15 cellular contexts compared by ENCODE assay signal in the genomic region with DNA sequence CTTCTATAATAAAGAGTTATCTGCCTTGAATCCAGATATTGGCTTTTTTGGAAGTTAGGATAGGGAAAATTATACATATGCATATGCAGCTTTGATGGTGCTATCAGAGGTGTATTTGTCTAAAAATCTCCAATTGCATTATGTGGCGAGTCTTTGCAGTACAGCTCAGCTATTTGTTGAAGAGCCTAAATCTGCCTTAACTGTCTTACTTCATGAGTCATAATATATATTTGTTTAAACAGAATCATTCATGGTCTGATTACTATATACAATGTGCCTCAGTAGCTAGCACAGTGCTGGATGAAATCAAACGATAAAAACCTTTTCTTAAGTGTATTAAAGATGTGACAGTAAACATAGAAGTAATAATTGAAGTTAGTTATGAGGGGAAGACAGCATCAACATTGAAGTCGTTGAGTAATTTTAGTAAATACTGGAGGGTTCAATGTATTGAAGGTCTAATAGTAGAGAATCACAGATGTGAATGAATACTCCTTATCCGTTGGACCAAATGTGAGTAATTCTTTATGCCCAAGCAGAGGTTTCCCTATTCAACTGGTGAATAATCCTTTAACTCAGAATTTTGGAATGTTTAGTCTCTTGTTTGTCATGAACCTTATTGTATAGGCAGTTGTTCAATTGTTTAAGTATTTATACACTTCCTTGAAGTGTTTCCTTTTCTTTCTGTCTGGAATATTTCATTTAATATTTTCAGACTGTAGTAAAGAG.
"Had no signal": no experiment of that assay in that cellular context is flagged by ENCODE, and none has a peak within 500 bp of the region (broad histone marks: within the 10 kb centered on the region; RNA-seq: fewer than 3 reads in every experiment).

No MANE protein-coding gene starts in this region.

- H3K27me3 ChIP-seq: upper lobe of right lung had no signal

- H3K4me1 ChIP-seq: upper lobe of right lung had no signal

- H3K27ac ChIP-seq: upper lobe of right lung had no signal

- H3K27ac Mint-ChIP-seq: activated B cell treated with CpG ODN at 0.5 μM for 24 hours; activated CD4-positive, alpha-beta T cell treated with anti-CD3 and anti-CD28 coated beads, Interleukin-2, amount 10 ng/mL, durations not matched to agents 7 days and 5 days; activated CD8-positive, alpha-beta T cell treated with anti-CD3 and anti-CD28 coated beads, Interleukin-2, amount 10 ng/mL, durations not matched to agents 7 days and 5 days; activated naive CD8-positive, alpha-beta T cell treated with anti-CD3 and anti-CD28 coated beads, Interleukin-2, amount 10 ng/mL, durations not matched to agents 7 days and 5 days; activated T-cell treated with anti-CD3 and anti-CD28 coated beads, Interleukin-2, amount 50 U/mL, for 24 hours; activated T-helper 2 cell treated with anti-CD3 and anti-CD28 coated beads, Interferon-gamma antibody, Interleukin-2, Interleukin-4, amounts not matched to agents 10 μg/mL and 5 μg/mL and 100 μg/mL, durations not matched to agents 14 hours and 24 hours and 36 hours; immature natural killer cell; stimulated activated naive B cell treated with anti-CD40 and anti-IgM and Interleukin-4, amounts not matched to agents 10 μg/mL and 1 μg/mL and 100 μg/mL, for 72 hours; T-cell had no signal

- H3K27me3 Mint-ChIP-seq: activated B cell treated with CpG ODN at 0.5 μM for 24 hours; activated CD4-positive, alpha-beta T cell treated with anti-CD3 and anti-CD28 coated beads, Interleukin-2, amount 10 ng/mL, durations not matched to agents 7 days and 5 days; activated naive CD8-positive, alpha-beta T cell treated with anti-CD3 and anti-CD28 coated beads, Interleukin-2, amount 10 ng/mL, durations not matched to agents 7 days and 5 days; activated T-cell treated with anti-CD3 and anti-CD28 coated beads, Interleukin-2, amount 50 U/mL, for 24 hours; stimulated activated naive B cell treated with anti-CD40 and anti-IgM and Interleukin-4, amounts not matched to agents 10 μg/mL and 1 μg/mL and 100 μg/mL, for 72 hours; T-cell had no signal

- H3K36me3 ChIP-seq: upper lobe of right lung had no signal

- ATAC-seq: activated CD8-positive, alpha-beta T cell treated with anti-CD3 and anti-CD28 coated beads, Interleukin-2, amount 10 ng/mL, durations not matched to agents 7 days and 5 days; left ventricle myocardium superior; stimulated activated naive B cell treated with anti-CD40 and anti-IgM and Interleukin-4, amounts not matched to agents 10 μg/mL and 1 μg/mL and 100 μg/mL, for 72 hours; T-cell; upper lobe of right lung had no signal

- H3K4me3 Mint-ChIP-seq: activated B cell treated with CpG ODN at 0.5 μM for 24 hours; activated CD4-positive, alpha-beta T cell treated with anti-CD3 and anti-CD28 coated beads, Interleukin-2, amount 10 ng/mL, durations not matched to agents 7 days and 5 days; activated CD8-positive, alpha-beta T cell treated with anti-CD3 and anti-CD28 coated beads, Interleukin-2, amount 10 ng/mL, durations not matched to agents 7 days and 5 days; activated naive CD8-positive, alpha-beta T cell treated with anti-CD3 and anti-CD28 coated beads, Interleukin-2, amount 10 ng/mL, durations not matched to agents 7 days and 5 days; activated T-cell treated with anti-CD3 and anti-CD28 coated beads, Interleukin-2, amount 50 U/mL, for 24 hours; immature natural killer cell; stimulated activated naive B cell treated with anti-CD40 and anti-IgM and Interleukin-4, amounts not matched to agents 10 μg/mL and 1 μg/mL and 100 μg/mL, for 72 hours; T-cell had no signal

- H3K9me3 ChIP-seq: upper lobe of right lung had no signal

- H3K4me1 Mint-ChIP-seq: activated B cell treated with CpG ODN at 0.5 μM for 24 hours; activated CD4-positive, alpha-beta T cell treated with anti-CD3 and anti-CD28 coated beads, Interleukin-2, amount 10 ng/mL, durations not matched to agents 7 days and 5 days; activated naive CD8-positive, alpha-beta T cell treated with anti-CD3 and anti-CD28 coated beads, Interleukin-2, amount 10 ng/mL, durations not matched to agents 7 days and 5 days; immature natural killer cell; stimulated activated naive B cell treated with anti-CD40 and anti-IgM and Interleukin-4, amounts not matched to agents 10 μg/mL and 1 μg/mL and 100 μg/mL, for 72 hours; T-cell had no signal

- H3K36me3 Mint-ChIP-seq: activated naive CD8-positive, alpha-beta T cell treated with anti-CD3 and anti-CD28 coated beads, Interleukin-2, amount 10 ng/mL, durations not matched to agents 7 days and 5 days; immature natural killer cell; stimulated activated naive B cell treated with anti-CD40 and anti-IgM and Interleukin-4, amounts not matched to agents 10 μg/mL and 1 μg/mL and 100 μg/mL, for 72 hours; T-cell had no signal

- H3K4me3 ChIP-seq: upper lobe of right lung had no signal

- DNase-seq: activated B cell treated with CpG ODN at 0.5 μM for 24 hours; activated CD4-positive, alpha-beta T cell treated with anti-CD3 and anti-CD28 coated beads, Interleukin-2, amount 10 ng/mL, durations not matched to agents 7 days and 5 days; activated CD8-positive, alpha-beta T cell treated with anti-CD3 and anti-CD28 coated beads, Interleukin-2, amount 10 ng/mL, durations not matched to agents 7 days and 5 days; activated naive CD4-positive, alpha-beta T cell treated with Interleukin-2 at 50 U/mL for 16 hours; activated naive CD8-positive, alpha-beta T cell treated with anti-CD3 and anti-CD28 coated beads, Interleukin-2, amount 10 ng/mL, durations not matched to agents 7 days and 5 days; activated T-cell treated with anti-CD3 and anti-CD28 coated beads, Interleukin-2, amount 50 U/mL, for 24 hours; cerebellar nuclear complex; cortex of kidney; immature natural killer cell; left ventricle myocardium superior; occipital lobe; stimulated activated naive B cell treated with anti-CD40 and anti-IgM and Interleukin-4, amounts not matched to agents 10 μg/mL and 1 μg/mL and 100 μg/mL, for 72 hours; T-cell; upper lobe of right lung had no signal
